26 cellular contexts compared by ENCODE assay signal in the genomic region with DNA sequence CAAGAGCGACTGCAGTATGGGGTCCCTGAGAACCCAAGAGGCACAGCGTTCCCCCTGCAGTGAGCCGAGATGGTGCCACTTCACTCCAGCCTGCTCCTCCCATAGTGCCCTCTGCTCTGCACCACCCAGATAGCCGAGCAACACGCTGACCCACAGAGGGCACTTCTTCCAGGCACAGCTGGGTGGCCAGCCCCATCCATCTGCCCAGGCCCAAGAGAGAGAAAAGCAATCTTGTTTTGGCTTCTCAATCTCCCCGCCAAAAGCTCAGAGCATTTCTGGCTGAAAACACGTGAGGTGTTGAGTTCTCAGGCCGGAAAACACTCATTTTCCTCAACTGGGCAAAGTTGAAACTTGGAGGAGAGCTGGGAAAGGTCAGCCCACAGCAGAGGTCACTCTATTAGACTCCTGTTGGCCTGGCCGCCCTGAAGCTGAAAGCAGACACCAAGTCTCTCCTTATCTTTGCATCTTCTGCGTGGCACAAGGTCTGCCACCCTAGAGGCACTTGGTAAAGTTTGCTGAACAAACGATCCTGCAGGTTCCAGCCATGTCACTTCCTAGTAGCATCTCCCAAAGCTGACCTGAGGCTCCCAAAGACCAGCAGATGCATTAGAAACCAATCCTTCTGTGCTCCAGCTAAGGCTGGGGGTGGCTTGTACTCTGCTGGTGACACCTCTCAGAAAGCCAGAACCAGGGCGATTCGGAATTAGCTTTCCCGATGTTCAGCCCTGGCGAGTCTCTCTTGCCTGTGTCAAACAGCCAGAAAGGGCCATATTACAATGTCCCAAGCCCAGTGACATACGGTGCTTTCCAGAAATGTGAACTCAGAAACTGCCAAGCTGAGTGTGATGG. TPM values are rescaled to one million over a fixed set of nuclear protein-coding genes. Genes with fewer than 3 reads are reported as not detected.
"Had no signal": no experiment of that assay in that cellular context is flagged by ENCODE, and none has a peak within 500 bp of the region (broad histone marks: within the 10 kb centered on the region; RNA-seq: fewer than 3 reads in every experiment).

No MANE protein-coding gene starts in this region.

- DNase-seq: activated B cell treated with CpG ODN at 0.5 μM for 24 hours; activated CD4-positive, alpha-beta T cell treated with anti-CD3 and anti-CD28 coated beads for 1 hour; activated CD4-positive, alpha-beta T cell treated with anti-CD3 and anti-CD28 coated beads, Interleukin-2, amount 10 ng/mL, durations not matched to agents 24 days and 14 days; activated CD4-positive, alpha-beta T cell treated with anti-CD3 and anti-CD28 coated beads, Interleukin-2, amount 50 U/mL, for 48 hours; activated CD8-positive, alpha-beta memory T cell treated with anti-CD3 and anti-CD28 coated beads, Interleukin-2, amount 10 ng/mL, durations not matched to agents 7 days and 5 days; activated effector memory CD4-positive, alpha-beta T cell treated with anti-CD3 and anti-CD28 coated beads, Interleukin-2, amount 50 U/mL, for 16 hours; activated naive CD4-positive, alpha-beta T cell treated with anti-CD3 and anti-CD28 coated beads for 36 hours; activated naive CD8-positive, alpha-beta T cell treated with anti-CD3 and anti-CD28 coated beads for 36 hours; activated T-cell treated with anti-CD3 and anti-CD28 coated beads, Interleukin-2, amount 50 U/mL, for 4 hours; caudate nucleus; MG63; MV-4-11; NCI-H1417 treated with DMSO at 0.1 percent for 48 hours; NCI-H2029; NCI-H2107; NCI-H226; NCI-H526 treated with DMSO at 0.1 percent for 48 hours; NK-92 treated with Interleukin-12 subunit alpha and Interleukin-12 subunit beta, amount 100 ng/mL, for 24 hours; OCI-M1; RPMI8226; T-cell; T-helper 2 cell; T1000 had no signal

- H3K27me3 ChIP-seq: breast epithelium, MG63 had no signal

- H3K9me3 ChIP-seq: breast epithelium, MG63 had no signal

- H3K36me3 ChIP-seq: breast epithelium, MG63 had no signal

- H3K4me3 ChIP-seq: breast epithelium, MG63, SK-N-MC had no signal

- H3K4me1 ChIP-seq: breast epithelium had no signal

- H3K27ac ChIP-seq: breast epithelium had no signal

RNA-seq across cellular contexts. Expression of a gene that starts 10.9 kb away (rescaled TPM):
- total RNA-seq: activated B cell treated with CpG ODN at 0.5 μM for 24 hours; activated CD4-positive, alpha-beta T cell treated with anti-CD3 and anti-CD28 coated beads, Interleukin-2, amount 10 ng/mL, durations not matched to agents 24 days and 14 days; activated CD8-positive, alpha-beta memory T cell treated with anti-CD3 and anti-CD28 coated beads, Interleukin-2, amount 10 ng/mL, durations not matched to agents 7 days and 5 days; activated naive CD4-positive, alpha-beta T cell treated with anti-CD3 and anti-CD28 coated beads for 36 hours; activated naive CD8-positive, alpha-beta T cell treated with anti-CD3 and anti-CD28 coated beads for 36 hours; activated T-cell treated with anti-CD3 and anti-CD28 coated beads, Interleukin-2, amount 50 U/mL, for 4 hours; T-cell had no signal

RNA-seq across cellular contexts. Expression of a gene that starts 44.2 kb away (rescaled TPM):
- total RNA-seq: activated B cell treated with CpG ODN at 0.5 μM for 24 hours; activated CD4-positive, alpha-beta T cell treated with anti-CD3 and anti-CD28 coated beads, Interleukin-2, amount 10 ng/mL, durations not matched to agents 24 days and 14 days; activated CD8-positive, alpha-beta memory T cell treated with anti-CD3 and anti-CD28 coated beads, Interleukin-2, amount 10 ng/mL, durations not matched to agents 7 days and 5 days; activated naive CD4-positive, alpha-beta T cell treated with anti-CD3 and anti-CD28 coated beads for 36 hours; activated naive CD8-positive, alpha-beta T cell treated with anti-CD3 and anti-CD28 coated beads for 36 hours; NCI-H460 had no signal
